ENCODE assay signal across 9 cellular contexts in genomic region chr4:7929530-7929951, GRCh38. TPM values are rescaled to one million over a fixed set of nuclear protein-coding genes. Genes with fewer than 3 reads are reported as not detected.
DNase-seq lines count a peak whose midpoint lies in the region; TF ChIP-seq lines count a peak whose summit lies in the region.
"Had no signal": no experiment of that assay in that cellular context is flagged by ENCODE, and none has a peak within 500 bp of the region (broad histone marks: within the 10 kb centered on the region; RNA-seq: fewer than 3 reads in every experiment).

No MANE protein-coding gene starts in this region.

- CTCF ChIA-PET in RWPE1 (lab: Yijun Ruan, JAX): interaction anchor here (0.6 to 1.0 kb wide), 4 partner anchors 8 to 197 kb away, joined by 3 read pairs; no protein-coding TSS in a partner anchor

- POLR2A ChIA-PET in RWPE1 (lab: Yijun Ruan, JAX; ENCODE audit: low non-redundant PET): no interaction called here

- H3K36me3 ChIP-seq in H7 (replicated peaks; ENCODE audit: control insufficient read depth, insufficient read depth, low read length) (no peaks in the 10 kb centered on the region; the same call in 1 of the 2 replicates), neutrophil (no peaks in the 10 kb centered on the region), WERI-Rb-1 (peaks cover 4% of the 10 kb centered on the region; the same call in 1 of the 2 replicates)

- intact Hi-C loops in head of caudate nucleus (cut with DNase I): no loop called here

- H3K4me1 ChIP-seq in neutrophil (ENCODE audit: control insufficient read depth in 1 of 2, insufficient read depth in 1 of 2, low read depth in 1 of 2, low read length in 1 of 2): peaks cover 0 to 20% of the 10 kb centered on the region in 2 experiments

- H3K27ac ChIP-seq in RWPE1: peak overlapping the region; percentile 77
- peak overlapping the region; percentile 48 for H3K27ac ChIP-seq in neutrophil
- no peak overlapping the region for H3K27ac ChIP-seq in WERI-Rb-1

- no peak overlapping the region for H3K4me3 ChIP-seq in H7 (ENCODE audit: insufficient read depth, low read depth, low read length)
- no peak overlapping the region for H3K4me3 ChIP-seq in neutrophil (ENCODE audit: low read depth in 1 of 2, low read length in 1 of 2)
- no peak overlapping the region for H3K4me3 ChIP-seq in WERI-Rb-1 (ENCODE audit: low read depth, low read length)

- H3K9me3 ChIP-seq in neutrophil (no peaks in the 10 kb centered on the region), WERI-Rb-1 (ENCODE audit: severe bottlenecking) (no peaks in the 10 kb centered on the region)

- DNase-seq in H7 (peak; percentile 82), RWPE1 (ENCODE audit: low spot score) (peak; percentile 81), head of caudate nucleus (peak in 24 of 42 donors; percentile 19 to 76 (median 46)), HK-2 (ENCODE audit: unreplicated experiment) (no peak), WERI-Rb-1 (no peak), midbrain (lab: John Stamatoyannopoulos, UW) (no peak)
- DNase-seq in activated CD4-positive, alpha-beta T cell treated with anti-CD3 and anti-CD28 coated beads for 4 hours: no peak
- DNase-seq: NCI-H2107 had no signal

- TF ChIP-seq CTCF in RWPE1 (conservative IDR thresholded peaks at IDR 0.05; ENCODE audit: low read depth): no peak
- no peak for TF ChIP-seq CTCF in neutrophil (IDR thresholded peaks at IDR 0.05)
- TF ChIP-seq CTCF in WERI-Rb-1 (IDR thresholded peaks at IDR 0.05; ENCODE audit: low read depth, low read length): no peak

- H3K27me3 ChIP-seq in H7 (ENCODE audit: control insufficient read depth, insufficient read depth, low read length) (no peaks in the 10 kb centered on the region), neutrophil (no peaks in the 10 kb centered on the region), WERI-Rb-1 (ENCODE audit: insufficient read depth, low read depth, severe bottlenecking) (no peaks in the 10 kb centered on the region)

RNA-seq across cellular contexts. Expression of gene AFAP1, which starts 10.1 kb away (rescaled TPM):
- total RNA-seq in H7 (2014; rRNA removed; shearing (Covaris generic)): 11.3 TPM in 2 replicates

Comparison
In these comparisons a context has a peak if more than half of its experiments do, and no peak if none do; other contexts are left out.
1. DNase-seq: peak in H7 (single experiment), RWPE1 (single experiment) and head of caudate nucleus (24 of 42); none in activated CD4-positive, alpha-beta T cell treated with anti-CD3 and anti-CD28 coated beads for 4 hours (0 of 2), HK-2 (single experiment), WERI-Rb-1 (single experiment) and midbrain (single experiment).